In the genomic region with DNA sequence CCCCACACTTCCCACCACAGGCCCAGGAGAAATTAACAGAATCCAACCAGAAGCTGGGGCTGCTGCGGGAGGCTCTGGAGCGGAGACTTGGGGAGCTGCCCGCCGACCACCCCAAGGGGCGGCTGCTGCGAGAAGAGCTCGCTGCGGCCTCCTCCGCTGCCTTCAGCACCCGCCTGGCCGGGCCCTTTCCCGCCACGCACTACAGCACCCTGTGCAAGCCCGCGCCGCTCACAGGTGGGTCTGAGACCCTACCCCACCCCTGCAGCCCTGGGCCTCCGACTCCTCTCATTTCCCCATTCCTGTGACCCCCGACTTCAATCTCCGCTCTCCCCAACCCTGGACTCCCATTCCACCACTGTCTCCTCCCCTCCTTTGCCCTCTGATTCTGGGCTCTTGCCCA, we compare ENCODE assay signal across 17 cellular contexts. TPM values are rescaled to one million over a fixed set of nuclear protein-coding genes. Genes with fewer than 3 reads are reported as not detected.
A peak's percentile ranks its signal among the peaks of the same experiment; 100 is the strongest.
DNase-seq lines count a peak whose midpoint lies in the region; ATAC-seq and TF ChIP-seq lines count a peak whose summit lies in the region.
"Had no signal": no experiment of that assay in that cellular context is flagged by ENCODE, and none has a peak within 500 bp of the region (broad histone marks: within the 10 kb centered on the region; RNA-seq: fewer than 3 reads in every experiment).

No MANE protein-coding gene starts in this region.

- H3K36me3 ChIP-seq in DND-41 (ENCODE audit: insufficient read depth, low read length), result peaks cover 83% of the 10 kb centered on the region

- H3K27ac ChIP-seq in DND-41 (ENCODE audit: low read length) (no peak overlapping the region), RWPE1 (peak overlapping the region; percentile 9)
- H3K27ac ChIP-seq: A549, C4-2B, HL-60 had no signal

- H3K4me3 ChIP-seq in DND-41 (ENCODE audit: low read depth in 1 of 2, low read length in 2 of 2), result no peak overlapping the region
- H3K4me3 ChIP-seq: A549, GM12878, HAP-1 had no signal

- DNase-seq in activated CD4-positive, alpha-beta T cell treated with anti-CD3 and anti-CD28 coated beads, Interleukin-2, amount 10 ng/mL, durations not matched to agents 24 days and 14 days, result peak; percentile 53
- DNase-seq in activated CD4-positive, alpha-beta T cell treated with anti-CD3 and anti-CD28 coated beads, Interleukin-2, amount 50 U/mL, for 1 hour, result no peak
- DNase-seq in DND-41, result no peak
- DNase-seq in RWPE1 (ENCODE audit: low spot score), result no peak
- no peak for DNase-seq in stimulated activated CD4-positive, alpha-beta T cell treated with anti-CD3 and anti-CD28 coated beads, Interleukin-15, amount 100 ng/mL, for 24 hours
- DNase-seq: AML-193, DMS153, DMS79 treated with DMSO at 0.1 percent for 48 hours had no signal

- ATAC-seq in DND-41 (ENCODE audit: insufficient read depth, low read depth), result 0 out of 3 replicates have a peak, but pooled peaks have one; percentile 4
- ATAC-seq in stimulated activated memory B cell treated with anti-CD40 and anti-IgM and Interleukin-4, amounts not matched to agents 10 μg/mL and 1 μg/mL and 100 μg/mL, for 72 hours, result no peak
- ATAC-seq in GM18873 (IDR thresholded peaks at IDR 0.05; ENCODE audit: low FRiP score, unreplicated experiment), result no peak

- H3K36me3 Mint-ChIP-seq in activated CD4-positive, alpha-beta T cell treated with anti-CD3 and anti-CD28 coated beads, Interleukin-2, amount 10 ng/mL, durations not matched to agents 24 days and 14 days (ENCODE audit: low read depth), result peaks cover 63% of the 10 kb centered on the region
- peaks cover 74% of the 10 kb centered on the region for H3K36me3 Mint-ChIP-seq in stimulated activated memory B cell treated with anti-CD40 and anti-IgM and Interleukin-4, amounts not matched to agents 10 μg/mL and 1 μg/mL and 100 μg/mL, for 72 hours

- peaks cover 28% of the 10 kb centered on the region for H4K20me1 ChIP-seq in DND-41 (ENCODE audit: insufficient read depth, low read length)

- H3K9me3 Mint-ChIP-seq in activated CD4-positive, alpha-beta T cell treated with anti-CD3 and anti-CD28 coated beads, Interleukin-2, amount 10 ng/mL, durations not matched to agents 24 days and 14 days, result no peaks in the 10 kb centered on the region
- H3K9me3 Mint-ChIP-seq in stimulated activated memory B cell treated with anti-CD40 and anti-IgM and Interleukin-4, amounts not matched to agents 10 μg/mL and 1 μg/mL and 100 μg/mL, for 72 hours, result peaks cover 3% of the 10 kb centered on the region
- H3K9me3 Mint-ChIP-seq: CD4-positive, alpha-beta T cell had no signal

- no peaks in the 10 kb centered on the region for H3K4me1 ChIP-seq in DND-41 (ENCODE audit: insufficient read depth, low read length)
- H3K4me1 ChIP-seq: A549, HAP-1 had no signal

- H3K27me3 Mint-ChIP-seq in activated CD4-positive, alpha-beta T cell treated with anti-CD3 and anti-CD28 coated beads, Interleukin-2, amount 10 ng/mL, durations not matched to agents 24 days and 14 days, result no peaks in the 10 kb centered on the region
- H3K27me3 Mint-ChIP-seq in stimulated activated memory B cell treated with anti-CD40 and anti-IgM and Interleukin-4, amounts not matched to agents 10 μg/mL and 1 μg/mL and 100 μg/mL, for 72 hours, result no peaks in the 10 kb centered on the region
- H3K27me3 Mint-ChIP-seq: CD4-positive, alpha-beta T cell had no signal

- intact Hi-C loops in activated CD4-positive, alpha-beta T cell treated with anti-CD3 and anti-CD28 coated beads, Interleukin-2, amount 10 ng/mL, durations not matched to agents 24 days and 14 days (cut with micrococcal nuclease), result no loop called here

- H3K27me3 ChIP-seq in DND-41 (ENCODE audit: insufficient read depth, low read length, poor library complexity), result no peaks in the 10 kb centered on the region

- no peak for TF ChIP-seq CTCF in DND-41 (IDR thresholded peaks at IDR 0.05; ENCODE audit: borderline replicate concordance, extremely low read depth, low read length, poor library complexity, severe bottlenecking)
- TF ChIP-seq CTCF in RWPE1 (conservative IDR thresholded peaks at IDR 0.05; ENCODE audit: low read depth), result no peak

- no peaks in the 10 kb centered on the region for H3K9me3 ChIP-seq in DND-41 (ENCODE audit: insufficient read depth, low read length, severe bottlenecking)
- H3K9me3 ChIP-seq: A549, HAP-1 had no signal

- no peak overlapping the region for H3K4me2 ChIP-seq in DND-41 (ENCODE audit: insufficient read depth, low read length)
- H3K4me2 ChIP-seq: A549 had no signal

- POLR2A ChIA-PET in RWPE1 (lab: Yijun Ruan, JAX; ENCODE audit: low non-redundant PET), result no interaction called here

- H3K27ac Mint-ChIP-seq in activated CD4-positive, alpha-beta T cell treated with anti-CD3 and anti-CD28 coated beads, Interleukin-2, amount 10 ng/mL, durations not matched to agents 24 days and 14 days, result no peak overlapping the region
- H3K27ac Mint-ChIP-seq in stimulated activated memory B cell treated with anti-CD40 and anti-IgM and Interleukin-4, amounts not matched to agents 10 μg/mL and 1 μg/mL and 100 μg/mL, for 72 hours, result peak overlapping the region; percentile 23

- H3K4me1 Mint-ChIP-seq in activated CD4-positive, alpha-beta T cell treated with anti-CD3 and anti-CD28 coated beads, Interleukin-2, amount 10 ng/mL, durations not matched to agents 24 days and 14 days, result peaks cover 4% of the 10 kb centered on the region
- peaks cover 20% of the 10 kb centered on the region for H3K4me1 Mint-ChIP-seq in stimulated activated memory B cell treated with anti-CD40 and anti-IgM and Interleukin-4, amounts not matched to agents 10 μg/mL and 1 μg/mL and 100 μg/mL, for 72 hours

- H3K79me2 ChIP-seq in DND-41 (ENCODE audit: insufficient read depth, low read length), result no peaks in the 10 kb centered on the region

- no peak overlapping the region for H2AFZ ChIP-seq in DND-41 (ENCODE audit: low read depth, low read length)

- no peak overlapping the region for H3K9ac ChIP-seq in DND-41 (ENCODE audit: low read depth, low read length)

- CTCF ChIA-PET in RWPE1 (lab: Yijun Ruan, JAX), result no interaction called here

- H3K4me3 Mint-ChIP-seq in activated CD4-positive, alpha-beta T cell treated with anti-CD3 and anti-CD28 coated beads, Interleukin-2, amount 10 ng/mL, durations not matched to agents 24 days and 14 days, result no peak overlapping the region
- H3K4me3 Mint-ChIP-seq in stimulated activated memory B cell treated with anti-CD40 and anti-IgM and Interleukin-4, amounts not matched to agents 10 μg/mL and 1 μg/mL and 100 μg/mL, for 72 hours, result no peak overlapping the region
- H3K4me3 Mint-ChIP-seq: CD4-positive, alpha-beta T cell had no signal

RNA-seq across cellular contexts. Expression of a gene that starts 17.8 kb away (rescaled TPM):
- total RNA-seq in activated CD4-positive, alpha-beta T cell treated with anti-CD3 and anti-CD28 coated beads, Interleukin-2, amount 10 ng/mL, durations not matched to agents 24 days and 14 days, result 172 and 180 TPM in 2 replicates

RNA-seq across cellular contexts. Expression of a gene that starts 24.3 kb away (rescaled TPM):
- 0.78 and 1.1 TPM in 2 replicates for total RNA-seq in activated CD4-positive, alpha-beta T cell treated with anti-CD3 and anti-CD28 coated beads, Interleukin-2, amount 10 ng/mL, durations not matched to agents 24 days and 14 days
- total RNA-seq: CD4-positive, alpha-beta T cell; GM12878; H4 had no signal

RNA-seq across cellular contexts. Expression of a gene that starts 31.7 kb away (rescaled TPM):
- 274 and 280 TPM in 2 replicates for total RNA-seq in activated CD4-positive, alpha-beta T cell treated with anti-CD3 and anti-CD28 coated beads, Interleukin-2, amount 10 ng/mL, durations not matched to agents 24 days and 14 days

RNA-seq across cellular contexts. Expression of a gene that starts 45.1 kb away (rescaled TPM):
- 39.9 and 40.1 TPM in 2 replicates for total RNA-seq in activated CD4-positive, alpha-beta T cell treated with anti-CD3 and anti-CD28 coated beads, Interleukin-2, amount 10 ng/mL, durations not matched to agents 24 days and 14 days
